ENCODE assay signal across 10 cellular contexts in the genomic region with DNA sequence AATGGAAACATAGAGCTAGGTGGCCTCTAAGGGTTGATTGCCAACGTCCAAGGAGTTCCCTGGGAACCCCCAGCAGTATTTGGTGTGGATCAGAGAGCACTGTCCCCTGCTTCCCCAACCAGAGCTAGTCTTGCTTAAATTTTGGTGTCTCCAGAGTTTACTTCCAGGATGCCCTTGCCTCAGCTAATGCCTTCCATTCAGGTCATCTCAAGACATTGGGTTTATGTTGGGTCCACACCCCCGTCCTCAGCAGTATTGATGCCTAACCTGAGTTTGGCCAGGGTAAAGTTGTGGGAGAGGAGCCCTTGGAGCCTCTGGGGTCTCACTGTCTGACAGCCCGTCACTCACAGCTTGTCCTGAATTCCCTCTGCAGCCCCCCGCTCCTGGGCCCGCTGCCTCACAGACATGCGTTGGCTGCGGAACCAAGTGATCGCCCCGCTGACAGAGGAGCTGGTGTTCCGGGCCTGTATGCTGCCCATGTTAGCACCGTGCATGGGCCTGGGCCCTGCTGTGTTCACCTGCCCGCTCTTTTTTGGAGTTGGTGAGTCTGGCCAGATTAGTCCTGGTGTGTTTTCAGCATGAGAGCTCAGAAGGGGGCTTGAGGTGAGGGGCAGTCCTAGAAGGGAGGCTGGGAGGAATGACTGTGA. TPM values are rescaled to one million over a fixed set of nuclear protein-coding genes. Genes with fewer than 3 reads are reported as not detected.
DNase-seq lines count a peak whose midpoint lies in the region; ATAC-seq and TF ChIP-seq lines count a peak whose summit lies in the region.
"Had no signal": no experiment of that assay in that cellular context is flagged by ENCODE, and none has a peak within 500 bp of the region (broad histone marks: within the 10 kb centered on the region; RNA-seq: fewer than 3 reads in every experiment).

No MANE protein-coding gene starts in this region.

- peak overlapping the region; percentile 97 for H3K9ac ChIP-seq in smooth muscle cell (ENCODE audit: low read depth)

- 95% methylated on average over 12 of the region's 12 CpGs for WGBS in smooth muscle cell (ENCODE audit: low lambda C conversion rate)

- ATAC-seq in activated B cell treated with CpG ODN at 0.5 μM for 24 hours (ENCODE audit: low read depth), result no peak
- no peak for ATAC-seq in GM19023 (IDR thresholded peaks at IDR 0.05; ENCODE audit: unreplicated experiment)
- no peak for ATAC-seq in GM21423 (IDR thresholded peaks at IDR 0.05; ENCODE audit: unreplicated experiment)

- peaks cover 4% of the 10 kb centered on the region for H3F3A ChIP-seq in smooth muscle cell (ENCODE audit: low read depth)

- H3K4me3 ChIP-seq in foreskin fibroblast (ENCODE audit: low read depth in 1 of 2, low read length in 2 of 2) (peak overlapping the region; percentile 93 to 95), smooth muscle cell (peak overlapping the region; percentile 91)

- TF ChIP-seq CTCF in activated B cell treated with CpG ODN at 0.5 μM for 24 hours (IDR thresholded peaks at IDR 0.05) (no peak), foreskin fibroblast (IDR thresholded peaks at IDR 0.05; ENCODE audit: low read depth, low read length) (no peak), smooth muscle cell (IDR thresholded peaks at IDR 0.05; ENCODE audit: borderline replicate concordance, insufficient read depth, poor library complexity, severe bottlenecking) (no peak)

- no peaks in the 10 kb centered on the region for H3K27me3 Mint-ChIP-seq in T-helper 1 cell treated with Interleukin-12 subunit alpha and Interleukin-12 subunit beta and Interleukin-4 antibody, amounts not matched to agents 30 μg/mL and 1 μg/mL, for 36 hours (ENCODE audit: low read depth)
- H3K27me3 Mint-ChIP-seq in activated B cell treated with CpG ODN at 0.5 μM for 24 hours, result no peaks in the 10 kb centered on the region

- peaks cover 40% of the 10 kb centered on the region for H3K79me2 ChIP-seq in smooth muscle cell (ENCODE audit: low read depth)

- peak overlapping the region; percentile 93 for H3K4me2 ChIP-seq in smooth muscle cell

- peaks cover 4% of the 10 kb centered on the region for H3K4me1 ChIP-seq in smooth muscle cell (ENCODE audit: low read depth)

- CTCF ChIA-PET in activated B cell treated with CpG ODN at 0.5 μM for 24 hours (lab: Charles Lee), result interaction anchor here (1.0 to 1.4 kb wide), 3 partner anchors 12 to 265 kb away, joined by 3 to 4 read pairs (median 3); no protein-coding TSS in a partner anchor

- H3K36me3 ChIP-seq in smooth muscle cell (ENCODE audit: low read depth), result no peaks in the 10 kb centered on the region

- H2AFZ ChIP-seq in smooth muscle cell (ENCODE audit: low read depth), result no peak overlapping the region

- no peaks in the 10 kb centered on the region for H3K9me3 ChIP-seq in smooth muscle cell (replicated peaks; ENCODE audit: low read depth)
- H3K9me3 ChIP-seq: tibial nerve had no signal

- peaks cover 14% of the 10 kb centered on the region for H4K20me1 ChIP-seq in smooth muscle cell (ENCODE audit: low read depth)

- H3K27me3 ChIP-seq in smooth muscle cell (ENCODE audit: low read depth), result no peaks in the 10 kb centered on the region
- H3K27me3 ChIP-seq: tibial nerve had no signal

- H3K4me1 Mint-ChIP-seq in T-helper 1 cell treated with Interleukin-12 subunit alpha and Interleukin-12 subunit beta and Interleukin-4 antibody, amounts not matched to agents 30 μg/mL and 1 μg/mL, for 36 hours (ENCODE audit: low read depth), result peaks cover 38% of the 10 kb centered on the region
- H3K4me1 Mint-ChIP-seq in activated B cell treated with CpG ODN at 0.5 μM for 24 hours, result peaks cover 38% of the 10 kb centered on the region

- H3K27ac Mint-ChIP-seq in T-helper 1 cell treated with Interleukin-12 subunit alpha and Interleukin-12 subunit beta and Interleukin-4 antibody, amounts not matched to agents 30 μg/mL and 1 μg/mL, for 36 hours, result peak overlapping the region; percentile 94
- H3K27ac Mint-ChIP-seq in activated B cell treated with CpG ODN at 0.5 μM for 24 hours, result peak overlapping the region; percentile 90

- intact Hi-C loops in activated B cell treated with CpG ODN at 0.5 μM for 24 hours (cut with micrococcal nuclease), result loop anchor here (10.0 kb wide), 1 partner anchor 300 kb away; a partner anchor contains a TSS

- H3K4me3 Mint-ChIP-seq in T-helper 1 cell treated with Interleukin-12 subunit alpha and Interleukin-12 subunit beta and Interleukin-4 antibody, amounts not matched to agents 30 μg/mL and 1 μg/mL, for 36 hours, result peak overlapping the region; percentile 93
- H3K4me3 Mint-ChIP-seq in activated B cell treated with CpG ODN at 0.5 μM for 24 hours, result peak overlapping the region; percentile 88

- POLR2A ChIA-PET in activated B cell treated with CpG ODN at 0.5 μM for 24 hours (lab: Charles Lee), result interaction anchor here (1.1 to 7.4 kb wide), 4 partner anchors 9 to 167 kb away, joined by 3 to 123 read pairs (median 13); a partner anchor contains a TSS

- H3K36me3 Mint-ChIP-seq in T-helper 1 cell treated with Interleukin-12 subunit alpha and Interleukin-12 subunit beta and Interleukin-4 antibody, amounts not matched to agents 30 μg/mL and 1 μg/mL, for 36 hours (ENCODE audit: low read depth), result peaks cover 19% of the 10 kb centered on the region
- H3K36me3 Mint-ChIP-seq in activated B cell treated with CpG ODN at 0.5 μM for 24 hours (ENCODE audit: low read depth), result peaks cover 30% of the 10 kb centered on the region

- DNase-seq in T-helper 1 cell (no peak), activated B cell treated with CpG ODN at 0.5 μM for 24 hours (no peak), foreskin fibroblast (no peak), smooth muscle cell (lab: John Stamatoyannopoulos, UW; ENCODE audit: unreplicated experiment) (no peak)
- no peak for DNase-seq in stimulated activated naive CD4-positive, alpha-beta T cell treated with Interleukin-2 at 50 U/mL for 16 hours (lab: John Stamatoyannopoulos, UW)
- DNase-seq: NCI-H446 had no signal

- H3K27ac ChIP-seq in smooth muscle cell (ENCODE audit: low read depth), result no peak overlapping the region

- no peaks in the 10 kb centered on the region for H3K9me3 Mint-ChIP-seq in T-helper 1 cell treated with Interleukin-12 subunit alpha and Interleukin-12 subunit beta and Interleukin-4 antibody, amounts not matched to agents 30 μg/mL and 1 μg/mL, for 36 hours
- no peaks in the 10 kb centered on the region for H3K9me3 Mint-ChIP-seq in activated B cell treated with CpG ODN at 0.5 μM for 24 hours

RNA-seq across cellular contexts. Expression of a gene that starts 1.4 kb away (rescaled TPM):
- total RNA-seq in activated B cell treated with CpG ODN at 0.5 μM for 24 hours (20.1 and 21.4 TPM in 2 replicates), smooth muscle cell (12.1 and 25.2 TPM in 2 replicates)
- polyA plus RNA-seq in smooth muscle cell, result 33.5 and 34.1 TPM in 2 replicates

RNA-seq across cellular contexts. Expression of a gene that starts 12.2 kb away (rescaled TPM):
- 3.4 and 3.8 TPM in 2 replicates for total RNA-seq in activated B cell treated with CpG ODN at 0.5 μM for 24 hours
- 14.7 and 15.2 TPM in 2 replicates for total RNA-seq in smooth muscle cell
- 37.6 and 43.0 TPM in 2 replicates for polyA plus RNA-seq in smooth muscle cell
